In the genomic region with DNA sequence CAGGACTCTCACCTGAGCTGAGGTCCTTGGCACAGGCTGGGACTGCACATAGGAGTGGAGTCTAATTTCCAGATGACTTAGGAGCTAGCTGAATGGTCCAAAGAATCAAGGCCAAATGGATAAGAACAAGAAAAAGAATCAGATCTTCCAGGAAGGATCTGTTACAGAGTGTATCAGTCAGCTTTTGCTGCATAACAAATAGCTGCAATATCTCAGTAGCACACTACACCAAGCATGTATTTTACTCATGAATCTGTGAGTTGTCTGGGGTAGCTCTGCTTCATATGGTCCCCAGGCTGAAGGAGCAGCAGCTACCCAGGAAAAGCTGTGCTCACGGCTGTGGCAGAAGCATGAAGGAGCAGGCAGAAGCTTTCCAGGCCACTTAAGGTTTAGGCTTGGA, we compare ENCODE assay signal across 39 cellular contexts.
"Had no signal": no experiment of that assay in that cellular context is flagged by ENCODE, and none has a peak within 500 bp of the region (broad histone marks: within the 10 kb centered on the region; RNA-seq: fewer than 3 reads in every experiment).

No MANE protein-coding gene starts in this region.

- DNase-seq: activated effector memory CD4-positive, alpha-beta T cell treated with anti-CD3 and anti-CD28 coated beads, Interleukin-2, amount 50 U/mL, for 16 hours; activated effector memory CD4-positive, alpha-beta T cell treated with Interleukin-2 at 50 U/mL for 16 hours; activated gamma-delta T cell; activated naive CD4-positive, alpha-beta T cell; activated naive CD4-positive, alpha-beta T cell treated with anti-CD3 and anti-CD28 coated beads for 36 hours; activated naive CD4-positive, alpha-beta T cell treated with anti-CD3 and anti-CD28 coated beads, Interleukin-2, amount 10 ng/mL, durations not matched to agents 7 days and 5 days; activated naive CD4-positive, alpha-beta T cell treated with anti-CD3 and anti-CD28 coated beads, Interleukin-2, amount 50 U/mL, for 16 hours; activated naive CD4-positive, alpha-beta T cell treated with Interleukin-2 at 50 U/mL for 16 hours; activated naive CD8-positive, alpha-beta T cell treated with anti-CD3 and anti-CD28 coated beads for 36 hours; activated naive CD8-positive, alpha-beta T cell treated with anti-CD3 and anti-CD28 coated beads, Interleukin-2, amount 10 ng/mL, durations not matched to agents 7 days and 5 days; activated naive CD8-positive, alpha-beta T cell treated with anti-CD3 and anti-CD28 coated beads, Interleukin-2, amount 50 U/mL, for 24 hours; activated T-cell treated with anti-CD3 and anti-CD28 coated beads, Interleukin-2, amount 50 U/mL, for 1 hour; activated T-cell treated with anti-CD3 and anti-CD28 coated beads, Interleukin-2, amount 50 U/mL, for 24 hours; activated T-cell treated with anti-CD3 and anti-CD28 coated beads, Interleukin-2, amount 50 U/mL, for 4 hours; activated T-cell treated with anti-CD3 and anti-CD28 coated beads, Interleukin-2, amount 50 U/mL, for 48 hours; activated T-cell treated with anti-CD3 and anti-CD28 coated beads, Interleukin-2, amount 50 U/mL, for 72 hours; adrenal gland; amniotic stem cell; amygdala; anterior cingulate cortex; aorta; body of pancreas; brain microvascular endothelial cell; caudate nucleus; central memory CD4-positive, alpha-beta T cell; cerebellar nuclear complex had no signal

- H3K4me1 ChIP-seq: ascending aorta, body of pancreas, breast epithelium had no signal

- H3K36me3 Mint-ChIP-seq: activated naive CD4-positive, alpha-beta T cell treated with anti-CD3 and anti-CD28 coated beads, Interleukin-2, amount 10 ng/mL, durations not matched to agents 7 days and 5 days; activated naive CD4-positive, alpha-beta T cell treated with anti-CD3 and anti-CD28 coated beads, Interleukin-2, amount 50 U/mL, for 24 hours; activated naive CD4-positive, alpha-beta T cell treated with anti-CD3 and anti-CD28 coated beads, Interleukin-2, amount 50 U/mL, for 72 hours; activated naive CD8-positive, alpha-beta T cell; activated naive CD8-positive, alpha-beta T cell treated with anti-CD3 and anti-CD28 coated beads for 36 hours; activated naive CD8-positive, alpha-beta T cell treated with anti-CD3 and anti-CD28 coated beads, Interleukin-2, amount 10 ng/mL, durations not matched to agents 7 days and 5 days; brain had no signal

- H3K4me1 Mint-ChIP-seq: activated naive CD4-positive, alpha-beta T cell treated with anti-CD3 and anti-CD28 coated beads, Interleukin-2, amount 10 ng/mL, durations not matched to agents 7 days and 5 days; activated naive CD4-positive, alpha-beta T cell treated with anti-CD3 and anti-CD28 coated beads, Interleukin-2, amount 50 U/mL, for 24 hours; activated naive CD8-positive, alpha-beta T cell treated with anti-CD3 and anti-CD28 coated beads for 36 hours; activated naive CD8-positive, alpha-beta T cell treated with anti-CD3 and anti-CD28 coated beads, Interleukin-2, amount 10 ng/mL, durations not matched to agents 7 days and 5 days; activated naive CD8-positive, alpha-beta T cell treated with anti-CD3 and anti-CD28 coated beads, Interleukin-2, amount 50 U/mL, for 24 hours; activated T-helper 17 cell treated with anti-CD3 and anti-CD28 coated beads, Interleukin-2, amount 50 U/mL, for 72 hours; central memory CD8-positive, alpha-beta T cell had no signal

- H3K9me3 Mint-ChIP-seq: activated naive CD4-positive, alpha-beta T cell treated with anti-CD3 and anti-CD28 coated beads for 36 hours; activated naive CD4-positive, alpha-beta T cell treated with anti-CD3 and anti-CD28 coated beads, Interleukin-2, amount 50 U/mL, for 24 hours; activated naive CD4-positive, alpha-beta T cell treated with anti-CD3 and anti-CD28 coated beads, Interleukin-2, amount 50 U/mL, for 72 hours; activated naive CD8-positive, alpha-beta T cell treated with anti-CD3 and anti-CD28 coated beads, Interleukin-2, amount 50 U/mL, for 24 hours; activated T-cell treated with anti-CD3 and anti-CD28 coated beads, Interleukin-2, amount 50 U/mL, for 24 hours; activated T-cell treated with anti-CD3 and anti-CD28 coated beads, Interleukin-2, amount 50 U/mL, for 4 hours; activated T-cell treated with anti-CD3 and anti-CD28 coated beads, Interleukin-2, amount 50 U/mL, for 72 hours; activated T-helper 1 cell treated with anti-CD3 and anti-CD28 coated beads, Interleukin-12 subunit alpha, Interleukin-12 subunit beta, Interleukin-2, Interleukin-4 antibody, amounts not matched to agents 30 ng/mL and 10 ng/mL and 1 ng/mL, durations not matched to agents 14 hours and 24 hours and 36 hours; activated T-helper 17 cell treated with anti-CD3 and anti-CD28 coated beads, Interleukin-2, amount 50 U/mL, for 72 hours; activated T-helper 2 cell treated with anti-CD3 and anti-CD28 coated beads, Interferon-gamma antibody, Interleukin-2, Interleukin-4, amounts not matched to agents 10 μg/mL and 5 μg/mL and 100 μg/mL, durations not matched to agents 14 hours and 24 hours and 36 hours; central memory CD8-positive, alpha-beta T cell had no signal

- H3K9me3 ChIP-seq: adrenal gland, ascending aorta, body of pancreas, breast epithelium had no signal

- H3K4me3 Mint-ChIP-seq: activated naive CD4-positive, alpha-beta T cell treated with anti-CD3 and anti-CD28 coated beads for 36 hours; activated naive CD4-positive, alpha-beta T cell treated with anti-CD3 and anti-CD28 coated beads, Interleukin-2, amount 10 ng/mL, durations not matched to agents 7 days and 5 days; activated naive CD4-positive, alpha-beta T cell treated with anti-CD3 and anti-CD28 coated beads, Interleukin-2, amount 50 U/mL, for 24 hours; activated naive CD8-positive, alpha-beta T cell; activated naive CD8-positive, alpha-beta T cell treated with anti-CD3 and anti-CD28 coated beads for 36 hours; activated naive CD8-positive, alpha-beta T cell treated with anti-CD3 and anti-CD28 coated beads, Interleukin-2, amount 10 ng/mL, durations not matched to agents 7 days and 5 days; activated naive CD8-positive, alpha-beta T cell treated with anti-CD3 and anti-CD28 coated beads, Interleukin-2, amount 50 U/mL, for 24 hours; activated T-cell treated with anti-CD3 and anti-CD28 coated beads, Interleukin-2, amount 50 U/mL, for 24 hours; activated T-cell treated with anti-CD3 and anti-CD28 coated beads, Interleukin-2, amount 50 U/mL, for 4 hours; activated T-cell treated with anti-CD3 and anti-CD28 coated beads, Interleukin-2, amount 50 U/mL, for 72 hours; activated T-helper 1 cell treated with anti-CD3 and anti-CD28 coated beads, Interleukin-12 subunit alpha, Interleukin-12 subunit beta, Interleukin-2, Interleukin-4 antibody, amounts not matched to agents 30 ng/mL and 10 ng/mL and 1 ng/mL, durations not matched to agents 14 hours and 24 hours and 36 hours; activated T-helper 17 cell treated with anti-CD3 and anti-CD28 coated beads, Interleukin-2, amount 50 U/mL, for 72 hours; brain; central memory CD8-positive, alpha-beta T cell had no signal

- H3K27me3 Mint-ChIP-seq: activated naive CD8-positive, alpha-beta T cell treated with anti-CD3 and anti-CD28 coated beads for 36 hours; brain had no signal

- H3K27ac ChIP-seq: adrenal gland, ascending aorta, body of pancreas, brain microvascular endothelial cell, breast epithelium, cardiac muscle cell had no signal

- H3K4me3 ChIP-seq: adrenal gland, ascending aorta, body of pancreas, breast epithelium, cardiac muscle cell had no signal

- H3K27ac Mint-ChIP-seq: activated naive CD4-positive, alpha-beta T cell treated with anti-CD3 and anti-CD28 coated beads for 36 hours; activated naive CD4-positive, alpha-beta T cell treated with anti-CD3 and anti-CD28 coated beads, Interleukin-2, amount 10 ng/mL, durations not matched to agents 7 days and 5 days; activated naive CD4-positive, alpha-beta T cell treated with anti-CD3 and anti-CD28 coated beads, Interleukin-2, amount 50 U/mL, for 24 hours; activated naive CD4-positive, alpha-beta T cell treated with anti-CD3 and anti-CD28 coated beads, Interleukin-2, amount 50 U/mL, for 72 hours; activated naive CD8-positive, alpha-beta T cell; activated naive CD8-positive, alpha-beta T cell treated with anti-CD3 and anti-CD28 coated beads for 36 hours; activated naive CD8-positive, alpha-beta T cell treated with anti-CD3 and anti-CD28 coated beads, Interleukin-2, amount 10 ng/mL, durations not matched to agents 7 days and 5 days; activated naive CD8-positive, alpha-beta T cell treated with anti-CD3 and anti-CD28 coated beads, Interleukin-2, amount 50 U/mL, for 24 hours; activated T-cell treated with anti-CD3 and anti-CD28 coated beads, Interleukin-2, amount 50 U/mL, for 24 hours; activated T-cell treated with anti-CD3 and anti-CD28 coated beads, Interleukin-2, amount 50 U/mL, for 72 hours; activated T-helper 1 cell treated with anti-CD3 and anti-CD28 coated beads, Interleukin-12 subunit alpha, Interleukin-12 subunit beta, Interleukin-2, Interleukin-4 antibody, amounts not matched to agents 30 ng/mL and 10 ng/mL and 1 ng/mL, durations not matched to agents 14 hours and 24 hours and 36 hours; activated T-helper 17 cell treated with anti-CD3 and anti-CD28 coated beads, Interleukin-2, amount 50 U/mL, for 72 hours; activated T-helper 2 cell treated with anti-CD3 and anti-CD28 coated beads, Interferon-gamma antibody, Interleukin-2, Interleukin-4, amounts not matched to agents 10 μg/mL and 5 μg/mL and 100 μg/mL, durations not matched to agents 14 hours and 24 hours and 36 hours had no signal

- H3K36me3 ChIP-seq: adrenal gland, ascending aorta, brain microvascular endothelial cell, breast epithelium, cardiac muscle cell had no signal

- ATAC-seq: activated naive CD4-positive, alpha-beta T cell treated with anti-CD3 and anti-CD28 coated beads, Interleukin-2, amount 50 U/mL, for 72 hours; activated naive CD8-positive, alpha-beta T cell treated with anti-CD3 and anti-CD28 coated beads, Interleukin-2, amount 50 U/mL, for 24 hours; activated T-cell treated with anti-CD3 and anti-CD28 coated beads, Interleukin-2, amount 50 U/mL, for 4 hours; activated T-cell treated with anti-CD3 and anti-CD28 coated beads, Interleukin-2, amount 50 U/mL, for 72 hours; activated T-helper 17 cell treated with anti-CD3 and anti-CD28 coated beads, Interleukin-2, amount 50 U/mL, for 72 hours; body of pancreas had no signal

- FAIRE-seq: astrocyte, bronchial epithelial cell had no signal

- H3K27me3 ChIP-seq: adrenal gland, ascending aorta, body of pancreas, brain microvascular endothelial cell, breast epithelium, cardiac muscle cell had no signal
